ENCODE assay signal across 24 cellular contexts in the genomic region with DNA sequence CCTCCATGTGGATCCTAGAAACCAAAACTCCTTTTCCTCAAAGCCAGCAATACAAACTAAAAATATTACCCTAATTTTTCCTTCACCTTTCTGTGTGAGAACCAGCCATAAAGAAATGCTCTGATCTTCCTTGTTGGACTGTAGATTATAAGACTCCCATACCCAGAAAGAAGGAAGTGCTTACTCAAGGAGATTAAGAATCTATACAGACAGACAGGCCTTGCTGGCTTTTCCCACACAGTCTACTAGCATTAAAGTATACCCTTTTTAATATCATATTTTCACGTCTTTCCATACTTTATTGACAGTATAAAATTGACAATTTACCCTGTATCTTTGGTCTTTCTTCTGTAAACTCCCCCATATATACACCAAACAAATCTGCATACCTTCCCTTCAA.
"Had no signal": no experiment of that assay in that cellular context is flagged by ENCODE, and none has a peak within 500 bp of the region (broad histone marks: within the 10 kb centered on the region; RNA-seq: fewer than 3 reads in every experiment).

No MANE protein-coding gene starts in this region.

- ATAC-seq: activated CD8-positive, alpha-beta T cell treated with anti-CD3 and anti-CD28 coated beads for 36 hours; activated naive CD8-positive, alpha-beta T cell treated with anti-CD3 and anti-CD28 coated beads, Interleukin-2, amount 50 U/mL, for 24 hours; esophagus mucosa; naive thymus-derived CD8-positive, alpha-beta T cell; sciatic nerve; stimulated activated naive B cell treated with anti-CD40 and anti-IgM and Interleukin-4, amounts not matched to agents 10 μg/mL and 1 μg/mL and 100 μg/mL, for 72 hours; upper lobe of right lung had no signal

- H3K36me3 ChIP-seq: breast epithelium, suprapubic skin, tibial artery, upper lobe of right lung had no signal

- H3K27ac ChIP-seq: breast epithelium, suprapubic skin, tibial artery, upper lobe of right lung had no signal

- DNase-seq: activated CD4-positive, alpha-beta T cell treated with anti-CD3 and anti-CD28 coated beads for 1 hour; activated CD4-positive, alpha-beta T cell treated with anti-CD3 and anti-CD28 coated beads, Interleukin-2, amount 50 U/mL, for 1 hour; activated CD8-positive, alpha-beta T cell treated with anti-CD3 and anti-CD28 coated beads for 36 hours; activated naive CD8-positive, alpha-beta T cell treated with anti-CD3 and anti-CD28 coated beads, Interleukin-2, amount 50 U/mL, for 24 hours; activated T-cell treated with anti-CD3 and anti-CD28 coated beads, Interleukin-2, amount 50 U/mL, for 48 hours; amygdala; central memory CD4-positive, alpha-beta T cell; endodermal cell; foreskin fibroblast; head of caudate nucleus; hippocampal formation; immature natural killer cell; kidney; naive thymus-derived CD8-positive, alpha-beta T cell; small intestine; stimulated activated CD4-positive, alpha-beta T cell treated with anti-CD3 and anti-CD28 coated beads, Interleukin-2, amount 100 ng/mL, for 24 hours; stimulated activated naive B cell treated with anti-CD40 and anti-IgM and Interleukin-4, amounts not matched to agents 10 μg/mL and 1 μg/mL and 100 μg/mL, for 72 hours; T-helper 1 cell; tibial artery; upper lobe of right lung had no signal

- H3K27me3 ChIP-seq: breast epithelium, suprapubic skin, tibial artery, upper lobe of right lung had no signal

- H3K9me3 ChIP-seq: breast epithelium, suprapubic skin, tibial artery, upper lobe of right lung had no signal

- H3K4me1 ChIP-seq: breast epithelium, suprapubic skin, upper lobe of right lung had no signal

- H3K4me3 ChIP-seq: breast epithelium, suprapubic skin, tibial artery, upper lobe of right lung had no signal
